Comparison of ENCODE assay signal across 13 cellular contexts in genomic region chr1:33334081-33334552, GRCh38. TPM values are rescaled to one million over a fixed set of nuclear protein-coding genes. Genes with fewer than 3 reads are reported as not detected.
DNase-seq lines count a peak whose midpoint lies in the region; ATAC-seq, FAIRE-seq and TF ChIP-seq lines count a peak whose summit lies in the region.
"Had no signal": no experiment of that assay in that cellular context is flagged by ENCODE, and none has a peak within 500 bp of the region (broad histone marks: within the 10 kb centered on the region; RNA-seq: fewer than 3 reads in every experiment).

No MANE protein-coding gene starts in this region.

- H3K36me3 ChIP-seq in tibial nerve = peaks cover 8 to 41% (median 18%) of the 10 kb centered on the region in 3 donors

- H3K27ac Mint-ChIP-seq in neural crest cell (ENCODE audit: unreplicated experiment) = peak overlapping the region; percentile 54

- peaks cover 3 to 89% (median 72%) of the 10 kb centered on the region in 4 donors for H3K4me1 ChIP-seq in tibial nerve

- peak in 1 of 2 donors; percentile 89 for TF ChIP-seq EP300 in tibial nerve (IDR thresholded peaks at IDR 0.05)

- TF ChIP-seq POLR2A in tibial nerve (IDR thresholded peaks at IDR 0.05) = peak; percentile 22 to 33

- no peak for TF ChIP-seq CTCF in fibroblast of the aortic adventitia (IDR thresholded peaks at IDR 0.05; ENCODE audit: insufficient read depth, low read length)
- TF ChIP-seq CTCF in neural crest cell (conservative IDR thresholded peaks at IDR 0.05) = no peak
- TF ChIP-seq CTCF in tibial nerve (IDR thresholded peaks at IDR 0.05) = no peak
- no peak for TF ChIP-seq CTCF in D721Med (IDR thresholded peaks at IDR 0.05; ENCODE audit: insufficient read depth, missing control alignments)

- peaks cover 59% of the 10 kb centered on the region for H3K4me1 Mint-ChIP-seq in neural crest cell

- peak overlapping the region; percentile 38 for H3K4me3 Mint-ChIP-seq in neural crest cell
- H3K4me3 Mint-ChIP-seq: activated naive CD8-positive, alpha-beta T cell treated with anti-CD3 and anti-CD28 coated beads, Interleukin-2, amount 10 ng/mL, durations not matched to agents 7 days and 5 days; naive B cell had no signal

- H3K4me3 ChIP-seq in fibroblast of the aortic adventitia (ENCODE audit: low read depth, low read length) (peak overlapping the region; percentile 11), tibial nerve (peak overlapping the region in 2 of 4 donors; percentile 7 to 10)
- H3K4me3 ChIP-seq: K562, SJCRH30 had no signal

- no peaks in the 10 kb centered on the region for H3K27me3 Mint-ChIP-seq in neural crest cell (ENCODE audit: low read depth)
- H3K27me3 Mint-ChIP-seq: activated naive CD8-positive, alpha-beta T cell treated with anti-CD3 and anti-CD28 coated beads, Interleukin-2, amount 10 ng/mL, durations not matched to agents 7 days and 5 days; naive B cell had no signal

- H3K9me3 Mint-ChIP-seq in neural crest cell = no peaks in the 10 kb centered on the region
- H3K9me3 Mint-ChIP-seq: activated naive CD8-positive, alpha-beta T cell treated with anti-CD3 and anti-CD28 coated beads, Interleukin-2, amount 10 ng/mL, durations not matched to agents 7 days and 5 days had no signal

- H3K9me3 ChIP-seq in tibial nerve = no peaks in the 10 kb centered on the region
- H3K9me3 ChIP-seq: SJCRH30 had no signal

- DNase-seq in fibroblast of the aortic adventitia (ENCODE audit: low read depth) (peak; percentile 88), neural crest cell (ENCODE audit: low read depth, low spot score) (no peak), tibial nerve (ENCODE audit: low spot score in 2 of 2) (peak; percentile 61 to 76), D721Med (ENCODE audit: insufficient read length, low spot score) (no peak)
- DNase-seq: activated CD4-positive, alpha-beta T cell treated with anti-CD3 and anti-CD28 coated beads for 48 hours; activated naive CD8-positive, alpha-beta T cell treated with anti-CD3 and anti-CD28 coated beads, Interleukin-2, amount 10 ng/mL, durations not matched to agents 7 days and 5 days; naive B cell; SJCRH30 had no signal

- no peak for ATAC-seq in GM21390 (IDR thresholded peaks at IDR 0.05; ENCODE audit: unreplicated experiment)
- ATAC-seq in GM18867 (IDR thresholded peaks at IDR 0.05; ENCODE audit: unreplicated experiment) = no peak
- ATAC-seq in HG03095 (IDR thresholded peaks at IDR 0.05; ENCODE audit: unreplicated experiment) = no peak
- ATAC-seq: K562 had no signal

- FAIRE-seq in D721Med (lab: Jason Lieb, UNC) = no peak
- FAIRE-seq: K562 had no signal

- no peaks in the 10 kb centered on the region for H3K27me3 ChIP-seq in tibial nerve
- H3K27me3 ChIP-seq: SJCRH30 had no signal

- WGBS in adipose tissue, 3 donors = 32 to 51% (median 37%) methylated on average over 17 of the region's 17 CpGs
- WGBS in tibial nerve, 2 donors = 15 to 19% methylated on average over 17 of the region's 17 CpGs

- H3K27ac ChIP-seq in adipose tissue (ENCODE audit: low read depth, low read length) (peak overlapping the region; percentile 90), tibial nerve (peak overlapping the region; percentile 60 to 98 (median 80))
- H3K27ac ChIP-seq: SJCRH30 had no signal

- peaks cover 21% of the 10 kb centered on the region for H3K36me3 Mint-ChIP-seq in neural crest cell (ENCODE audit: low read depth)

RNA-seq across cellular contexts. Expression of gene A3GALT2, which starts 13.2 kb away (rescaled TPM):
- under 1 TPM in 1 of 3 donors, not detected in 2; 0.25 TPM for polyA plus RNA-seq in adipose tissue
- total RNA-seq in fibroblast of the aortic adventitia (ENCODE audit: low replicate concordance) = not detected in 2 replicates
- total RNA-seq in neural crest cell = not detected in 2 replicates
- under 1 TPM in 2 of 4 donors, not detected in 2; 0.42 to 0.66 TPM for total RNA-seq in tibial nerve
- total RNA-seq: K562, SJCRH30 had no signal
- polyA plus RNA-seq: K562 had no signal

Comparison
In these comparisons a context has a peak if more than half of its experiments do, and no peak if none do; other contexts are left out.
1. DNase-seq: peak in fibroblast of the aortic adventitia (single experiment) and tibial nerve (2 of 2); none in neural crest cell (single experiment) and D721Med (single experiment).